Comparison of ENCODE assay signal across 1 cellular context in genomic region chr3:9791790-9792404, GRCh38.
TF ChIP-seq lines count a peak whose summit lies in the region.

No MANE protein-coding gene starts in this region.

TF ChIP-seq in HepG2, 621 proteins besides CTCF, POLR2A, EP300 and RAD21 (continues in another document):
- TF ChIP-seq ZNF780A (CRISPR knock-in tag; IDR thresholded peaks at IDR 0.05) = no peak
- no peak for TF ChIP-seq ETS1 (CRISPR knock-in tag; IDR thresholded peaks at IDR 0.05)
- TF ChIP-seq NCOA1 (CRISPR knock-in tag; IDR thresholded peaks at IDR 0.05) = no peak
- no peak for TF ChIP-seq ZBTB39 (CRISPR knock-in tag; IDR thresholded peaks at IDR 0.05)
- no peak for TF ChIP-seq ZNF788 (CRISPR knock-in tag; IDR thresholded peaks at IDR 0.05; ENCODE audit: borderline replicate concordance)
- no peak for TF ChIP-seq GABPB1 (CRISPR knock-in tag; IDR thresholded peaks at IDR 0.05)
- TF ChIP-seq ZNF891 (CRISPR knock-in tag; IDR thresholded peaks at IDR 0.05) = no peak
- TF ChIP-seq, protein P1, sequence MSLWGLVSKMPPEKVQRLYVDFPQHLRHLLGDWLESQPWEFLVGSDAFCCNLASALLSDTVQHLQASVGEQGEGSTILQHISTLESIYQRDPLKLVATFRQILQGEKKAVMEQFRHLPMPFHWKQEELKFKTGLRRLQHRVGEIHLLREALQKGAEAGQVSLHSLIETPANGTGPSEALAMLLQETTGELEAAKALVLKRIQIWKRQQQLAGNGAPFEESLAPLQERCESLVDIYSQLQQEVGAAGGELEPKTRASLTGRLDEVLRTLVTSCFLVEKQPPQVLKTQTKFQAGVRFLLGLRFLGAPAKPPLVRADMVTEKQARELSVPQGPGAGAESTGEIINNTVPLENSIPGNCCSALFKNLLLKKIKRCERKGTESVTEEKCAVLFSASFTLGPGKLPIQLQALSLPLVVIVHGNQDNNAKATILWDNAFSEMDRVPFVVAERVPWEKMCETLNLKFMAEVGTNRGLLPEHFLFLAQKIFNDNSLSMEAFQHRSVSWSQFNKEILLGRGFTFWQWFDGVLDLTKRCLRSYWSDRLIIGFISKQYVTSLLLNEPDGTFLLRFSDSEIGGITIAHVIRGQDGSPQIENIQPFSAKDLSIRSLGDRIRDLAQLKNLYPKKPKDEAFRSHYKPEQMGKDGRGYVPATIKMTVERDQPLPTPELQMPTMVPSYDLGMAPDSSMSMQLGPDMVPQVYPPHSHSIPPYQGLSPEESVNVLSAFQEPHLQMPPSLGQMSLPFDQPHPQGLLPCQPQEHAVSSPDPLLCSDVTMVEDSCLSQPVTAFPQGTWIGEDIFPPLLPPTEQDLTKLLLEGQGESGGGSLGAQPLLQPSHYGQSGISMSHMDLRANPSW (CRISPR knock-in tag; IDR thresholded peaks at IDR 0.05; ENCODE audit: borderline replicate concordance) = no peak
- TF ChIP-seq ZNF17 (CRISPR knock-in tag; IDR thresholded peaks at IDR 0.05) = no peak
- TF ChIP-seq SIX4 (CRISPR knock-in tag; IDR thresholded peaks at IDR 0.05) = no peak
- TF ChIP-seq ZMYM2 (CRISPR knock-in tag; IDR thresholded peaks at IDR 0.05) = peak; percentile 65
- TF ChIP-seq PRDM4 (CRISPR knock-in tag; IDR thresholded peaks at IDR 0.05; ENCODE audit: borderline replicate concordance) = no peak
- TF ChIP-seq NONO (IDR thresholded peaks at IDR 0.05) = no peak
- TF ChIP-seq NONO (CRISPR knock-in tag; conservative IDR thresholded peaks at IDR 0.05) = no peak
- TF ChIP-seq, protein P2, sequence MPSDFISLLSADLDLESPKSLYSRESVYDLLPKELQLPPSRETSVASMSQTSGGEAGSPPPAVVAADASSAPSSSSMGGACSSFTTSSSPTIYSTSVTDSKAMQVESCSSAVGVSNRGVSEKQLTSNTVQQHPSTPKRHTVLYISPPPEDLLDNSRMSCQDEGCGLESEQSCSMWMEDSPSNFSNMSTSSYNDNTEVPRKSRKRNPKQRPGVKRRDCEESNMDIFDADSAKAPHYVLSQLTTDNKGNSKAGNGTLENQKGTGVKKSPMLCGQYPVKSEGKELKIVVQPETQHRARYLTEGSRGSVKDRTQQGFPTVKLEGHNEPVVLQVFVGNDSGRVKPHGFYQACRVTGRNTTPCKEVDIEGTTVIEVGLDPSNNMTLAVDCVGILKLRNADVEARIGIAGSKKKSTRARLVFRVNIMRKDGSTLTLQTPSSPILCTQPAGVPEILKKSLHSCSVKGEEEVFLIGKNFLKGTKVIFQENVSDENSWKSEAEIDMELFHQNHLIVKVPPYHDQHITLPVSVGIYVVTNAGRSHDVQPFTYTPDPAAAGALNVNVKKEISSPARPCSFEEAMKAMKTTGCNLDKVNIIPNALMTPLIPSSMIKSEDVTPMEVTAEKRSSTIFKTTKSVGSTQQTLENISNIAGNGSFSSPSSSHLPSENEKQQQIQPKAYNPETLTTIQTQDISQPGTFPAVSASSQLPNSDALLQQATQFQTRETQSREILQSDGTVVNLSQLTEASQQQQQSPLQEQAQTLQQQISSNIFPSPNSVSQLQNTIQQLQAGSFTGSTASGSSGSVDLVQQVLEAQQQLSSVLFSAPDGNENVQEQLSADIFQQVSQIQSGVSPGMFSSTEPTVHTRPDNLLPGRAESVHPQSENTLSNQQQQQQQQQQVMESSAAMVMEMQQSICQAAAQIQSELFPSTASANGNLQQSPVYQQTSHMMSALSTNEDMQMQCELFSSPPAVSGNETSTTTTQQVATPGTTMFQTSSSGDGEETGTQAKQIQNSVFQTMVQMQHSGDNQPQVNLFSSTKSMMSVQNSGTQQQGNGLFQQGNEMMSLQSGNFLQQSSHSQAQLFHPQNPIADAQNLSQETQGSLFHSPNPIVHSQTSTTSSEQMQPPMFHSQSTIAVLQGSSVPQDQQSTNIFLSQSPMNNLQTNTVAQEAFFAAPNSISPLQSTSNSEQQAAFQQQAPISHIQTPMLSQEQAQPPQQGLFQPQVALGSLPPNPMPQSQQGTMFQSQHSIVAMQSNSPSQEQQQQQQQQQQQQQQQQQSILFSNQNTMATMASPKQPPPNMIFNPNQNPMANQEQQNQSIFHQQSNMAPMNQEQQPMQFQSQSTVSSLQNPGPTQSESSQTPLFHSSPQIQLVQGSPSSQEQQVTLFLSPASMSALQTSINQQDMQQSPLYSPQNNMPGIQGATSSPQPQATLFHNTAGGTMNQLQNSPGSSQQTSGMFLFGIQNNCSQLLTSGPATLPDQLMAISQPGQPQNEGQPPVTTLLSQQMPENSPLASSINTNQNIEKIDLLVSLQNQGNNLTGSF (CRISPR knock-in tag; IDR thresholded peaks at IDR 0.05) = no peak
- TF ChIP-seq MEF2D (CRISPR knock-in tag; IDR thresholded peaks at IDR 0.05) = 0 out of 2 replicates have a peak, but pooled peaks have one; percentile 15
- no peak for TF ChIP-seq HDAC6 (IDR thresholded peaks at IDR 0.05; ENCODE audit: low read depth, low read length)
- no peak for TF ChIP-seq ZNF761 (CRISPR knock-in tag; conservative IDR thresholded peaks at IDR 0.05)
- TF ChIP-seq KDM3A (CRISPR knock-in tag; IDR thresholded peaks at IDR 0.05; ENCODE audit: low read depth) = no peak
- no peak for TF ChIP-seq PAWR (CRISPR knock-in tag; IDR thresholded peaks at IDR 0.05; ENCODE audit: borderline replicate concordance)
- no peak for TF ChIP-seq CBX2 (IDR thresholded peaks at IDR 0.05; ENCODE audit: low read depth, low read length)
- no peak for TF ChIP-seq CBX2 (CRISPR knock-in tag; IDR thresholded peaks at IDR 0.05; ENCODE audit: low read depth)
- 0 out of 2 replicates have a peak, but pooled peaks have one; percentile 29 for TF ChIP-seq ZNF232 (CRISPR knock-in tag; IDR thresholded peaks at IDR 0.05; ENCODE audit: borderline replicate concordance)
- no peak for TF ChIP-seq SOX5 (CRISPR knock-in tag; IDR thresholded peaks at IDR 0.05; ENCODE audit: borderline replicate concordance)
- TF ChIP-seq DDIT3 (CRISPR knock-in tag; IDR thresholded peaks at IDR 0.05) = no peak
- TF ChIP-seq ZBTB34 (CRISPR knock-in tag; IDR thresholded peaks at IDR 0.05) = no peak
- TF ChIP-seq RELA (CRISPR knock-in tag; IDR thresholded peaks at IDR 0.05) = no peak
- TF ChIP-seq DRAP1 (CRISPR knock-in tag; IDR thresholded peaks at IDR 0.05) = no peak
- no peak for TF ChIP-seq HNRNPL (IDR thresholded peaks at IDR 0.05; ENCODE audit: low read depth, low read length)
- TF ChIP-seq TARDBP (CRISPR knock-in tag; IDR thresholded peaks at IDR 0.05) = no peak
- TF ChIP-seq, protein P3, sequence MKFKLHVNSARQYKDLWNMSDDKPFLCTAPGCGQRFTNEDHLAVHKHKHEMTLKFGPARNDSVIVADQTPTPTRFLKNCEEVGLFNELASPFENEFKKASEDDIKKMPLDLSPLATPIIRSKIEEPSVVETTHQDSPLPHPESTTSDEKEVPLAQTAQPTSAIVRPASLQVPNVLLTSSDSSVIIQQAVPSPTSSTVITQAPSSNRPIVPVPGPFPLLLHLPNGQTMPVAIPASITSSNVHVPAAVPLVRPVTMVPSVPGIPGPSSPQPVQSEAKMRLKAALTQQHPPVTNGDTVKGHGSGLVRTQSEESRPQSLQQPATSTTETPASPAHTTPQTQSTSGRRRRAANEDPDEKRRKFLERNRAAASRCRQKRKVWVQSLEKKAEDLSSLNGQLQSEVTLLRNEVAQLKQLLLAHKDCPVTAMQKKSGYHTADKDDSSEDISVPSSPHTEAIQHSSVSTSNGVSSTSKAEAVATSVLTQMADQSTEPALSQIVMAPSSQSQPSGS (CRISPR knock-in tag; IDR thresholded peaks at IDR 0.05) = no peak
- no peak for TF ChIP-seq CHCHD3 (CRISPR knock-in tag; IDR thresholded peaks at IDR 0.05)
- TF ChIP-seq ZNF878 (CRISPR knock-in tag; IDR thresholded peaks at IDR 0.05) = 0 out of 2 replicates have a peak, but pooled peaks have one; percentile 15
- no peak for TF ChIP-seq ZNF83 (CRISPR knock-in tag; IDR thresholded peaks at IDR 0.05; ENCODE audit: borderline replicate concordance)
- no peak for TF ChIP-seq NFE2L2 (IDR thresholded peaks at IDR 0.05; ENCODE audit: low read length)
- no peak for TF ChIP-seq ZNF33B (CRISPR knock-in tag; IDR thresholded peaks at IDR 0.05)
- TF ChIP-seq, protein P4, sequence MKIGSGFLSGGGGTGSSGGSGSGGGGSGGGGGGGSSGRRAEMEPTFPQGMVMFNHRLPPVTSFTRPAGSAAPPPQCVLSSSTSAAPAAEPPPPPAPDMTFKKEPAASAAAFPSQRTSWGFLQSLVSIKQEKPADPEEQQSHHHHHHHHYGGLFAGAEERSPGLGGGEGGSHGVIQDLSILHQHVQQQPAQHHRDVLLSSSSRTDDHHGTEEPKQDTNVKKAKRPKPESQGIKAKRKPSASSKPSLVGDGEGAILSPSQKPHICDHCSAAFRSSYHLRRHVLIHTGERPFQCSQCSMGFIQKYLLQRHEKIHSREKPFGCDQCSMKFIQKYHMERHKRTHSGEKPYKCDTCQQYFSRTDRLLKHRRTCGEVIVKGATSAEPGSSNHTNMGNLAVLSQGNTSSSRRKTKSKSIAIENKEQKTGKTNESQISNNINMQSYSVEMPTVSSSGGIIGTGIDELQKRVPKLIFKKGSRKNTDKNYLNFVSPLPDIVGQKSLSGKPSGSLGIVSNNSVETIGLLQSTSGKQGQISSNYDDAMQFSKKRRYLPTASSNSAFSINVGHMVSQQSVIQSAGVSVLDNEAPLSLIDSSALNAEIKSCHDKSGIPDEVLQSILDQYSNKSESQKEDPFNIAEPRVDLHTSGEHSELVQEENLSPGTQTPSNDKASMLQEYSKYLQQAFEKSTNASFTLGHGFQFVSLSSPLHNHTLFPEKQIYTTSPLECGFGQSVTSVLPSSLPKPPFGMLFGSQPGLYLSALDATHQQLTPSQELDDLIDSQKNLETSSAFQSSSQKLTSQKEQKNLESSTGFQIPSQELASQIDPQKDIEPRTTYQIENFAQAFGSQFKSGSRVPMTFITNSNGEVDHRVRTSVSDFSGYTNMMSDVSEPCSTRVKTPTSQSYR (CRISPR knock-in tag; IDR thresholded peaks at IDR 0.05; ENCODE audit: borderline replicate concordance) = no peak
- TF ChIP-seq ZBTB7A (CRISPR knock-in tag; IDR thresholded peaks at IDR 0.05) = peak; percentile 66; the same call in 1 of the 2 replicates
- TF ChIP-seq FOXM1 (CRISPR knock-in tag; IDR thresholded peaks at IDR 0.05) = no peak
- TF ChIP-seq, protein P5, sequence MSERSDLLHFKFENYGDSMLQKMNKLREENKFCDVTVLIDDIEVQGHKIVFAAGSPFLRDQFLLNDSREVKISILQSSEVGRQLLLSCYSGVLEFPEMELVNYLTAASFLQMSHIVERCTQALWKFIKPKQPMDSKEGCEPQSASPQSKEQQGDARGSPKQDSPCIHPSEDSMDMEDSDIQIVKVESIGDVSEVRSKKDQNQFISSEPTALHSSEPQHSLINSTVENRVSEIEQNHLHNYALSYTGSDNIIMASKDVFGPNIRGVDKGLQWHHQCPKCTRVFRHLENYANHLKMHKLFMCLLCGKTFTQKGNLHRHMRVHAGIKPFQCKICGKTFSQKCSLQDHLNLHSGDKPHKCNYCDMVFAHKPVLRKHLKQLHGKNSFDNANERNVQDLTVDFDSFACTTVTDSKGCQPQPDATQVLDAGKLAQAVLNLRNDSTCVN (CRISPR knock-in tag; IDR thresholded peaks at IDR 0.05; ENCODE audit: borderline replicate concordance) = no peak
- no peak for TF ChIP-seq SALL2 (CRISPR knock-in tag; IDR thresholded peaks at IDR 0.05)
